In the genomic region with DNA sequence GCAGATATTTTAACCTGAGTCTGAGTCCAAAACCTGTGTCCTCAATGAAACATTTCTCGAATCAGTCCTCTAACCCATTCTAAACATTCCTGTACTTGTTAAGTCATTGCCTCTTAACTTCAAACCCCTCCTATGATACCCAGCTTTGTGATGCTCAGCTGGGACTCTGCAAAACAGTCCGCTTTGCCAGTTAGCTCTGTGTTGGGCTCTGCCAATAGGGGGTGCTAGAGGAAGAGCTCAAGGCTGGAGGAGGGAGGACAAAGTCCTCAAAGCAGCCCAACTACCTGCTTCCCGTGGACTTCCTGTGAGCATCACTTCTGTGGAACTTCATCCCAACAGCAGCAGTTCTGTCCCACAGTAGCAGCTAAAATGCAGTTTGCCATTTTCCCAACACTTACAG, we compare ENCODE assay signal across 10 cellular contexts. TPM values are rescaled to one million over a fixed set of nuclear protein-coding genes. Genes with fewer than 3 reads are reported as not detected.
DNase-seq lines count a peak whose midpoint lies in the region; ATAC-seq and TF ChIP-seq lines count a peak whose summit lies in the region.
"Had no signal": no experiment of that assay in that cellular context is flagged by ENCODE, and none has a peak within 500 bp of the region (broad histone marks: within the 10 kb centered on the region; RNA-seq: fewer than 3 reads in every experiment).

No MANE protein-coding gene starts in this region.

- H3K27me3 Mint-ChIP-seq in natural killer cell (ENCODE audit: low read depth in 2 of 2) = peaks cover 5 to 7% of the 10 kb centered on the region in 2 donors

- TF ChIP-seq CTCF in kidney epithelial cell (IDR thresholded peaks at IDR 0.05; ENCODE audit: insufficient read depth, low read length, poor library complexity, severe bottlenecking) (peak; percentile 43), natural killer cell (IDR thresholded peaks at IDR 0.05) (no peak)

- no peaks in the 10 kb centered on the region for H3K36me3 ChIP-seq in kidney epithelial cell (ENCODE audit: control insufficient read depth, insufficient read depth, low read length)

- DNase-seq in NCI-H1694 (lab: John Stamatoyannopoulos, UW) = peak; percentile 31
- no peak for DNase-seq in NCI-H1694 treated with DMSO at 0.1 percent for 48 hours (lab: John Stamatoyannopoulos, UW)
- peak; percentile 42 for DNase-seq in RPMI8226
- DNase-seq in kidney epithelial cell (ENCODE audit: low read depth) = no peak
- no peak for DNase-seq in nucleus accumbens (lab: John Stamatoyannopoulos, UW)
- no peak for DNase-seq in natural killer cell
- DNase-seq in foreskin melanocyte = no peak
- DNase-seq: left ventricle myocardium superior, SIG-M5 had no signal

- H3K4me3 Mint-ChIP-seq in natural killer cell = no peak overlapping the region

- peak; percentile 46 for ATAC-seq in GM21360 (IDR thresholded peaks at IDR 0.05; ENCODE audit: unreplicated experiment)
- ATAC-seq in natural killer cell = no peak
- ATAC-seq: left ventricle myocardium superior had no signal

- no peaks in the 10 kb centered on the region for H3K9me3 Mint-ChIP-seq in natural killer cell

- no peaks in the 10 kb centered on the region for H3K4me1 Mint-ChIP-seq in natural killer cell

- H3K36me3 Mint-ChIP-seq in natural killer cell = no peaks in the 10 kb centered on the region

- H3K4me3 ChIP-seq in kidney epithelial cell (ENCODE audit: low read depth, low read length) = no peak overlapping the region

- intact Hi-C loops in natural killer cell (cut with micrococcal nuclease) = no loop called here

- no peak overlapping the region for H3K27ac Mint-ChIP-seq in natural killer cell

- no peaks in the 10 kb centered on the region for H3K27me3 ChIP-seq in kidney epithelial cell (ENCODE audit: control insufficient read depth, insufficient read depth, low read length)

RNA-seq across cellular contexts. Expression of a gene that starts 38.1 kb away (rescaled TPM):
- total RNA-seq in kidney epithelial cell = 28.1 and 32.6 TPM in 2 replicates
- not detected for total RNA-seq in natural killer cell
- total RNA-seq: left ventricle myocardium superior had no signal

Comparison
In these comparisons a context has a peak if more than half of its experiments do, and no peak if none do; other contexts are left out.
1. DNase-seq: peak in NCI-H1694 (single experiment) and RPMI8226 (single experiment); none in NCI-H1694 treated with DMSO at 0.1 percent for 48 hours (single experiment), kidney epithelial cell (single experiment), nucleus accumbens (0 of 56), natural killer cell (single experiment) and foreskin melanocyte (single experiment).
2. RNA of a gene that starts 38.1 kb away (total RNA-seq): 28.1 to 32.6 TPM in kidney epithelial cell; not detected in natural killer cell; every median in the first group is over 10 times any median in the second.